19 cellular contexts compared by ENCODE assay signal in the genomic region with DNA sequence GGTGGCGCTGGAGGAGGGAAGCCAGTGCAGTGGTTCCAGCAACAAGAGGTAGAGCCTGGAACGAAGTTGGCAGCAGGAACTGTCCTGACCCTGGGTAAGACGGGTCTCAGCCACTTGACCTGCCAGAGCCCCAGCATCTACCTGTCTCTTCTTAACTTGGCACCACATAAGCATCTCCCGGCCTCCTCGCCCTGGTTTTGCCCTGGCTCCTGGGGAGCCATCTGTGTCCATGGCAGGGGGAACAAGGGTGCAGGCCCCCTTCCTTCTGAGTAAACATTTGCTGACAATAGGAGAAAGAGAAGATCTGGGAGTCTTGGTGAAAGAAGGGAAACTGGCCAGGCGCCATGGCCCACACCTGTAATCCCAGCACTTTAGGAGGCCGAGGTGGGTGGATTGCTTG. TPM values are rescaled to one million over a fixed set of nuclear protein-coding genes. Genes with fewer than 3 reads are reported as not detected.
"Had no signal": no experiment of that assay in that cellular context is flagged by ENCODE, and none has a peak within 500 bp of the region (broad histone marks: within the 10 kb centered on the region; RNA-seq: fewer than 3 reads in every experiment).

No MANE protein-coding gene starts in this region.

- ATAC-seq: activated CD8-positive, alpha-beta T cell treated with anti-CD3 and anti-CD28 coated beads for 36 hours; activated T-helper 17 cell treated with anti-CD3 and anti-CD28 coated beads, Interleukin-2, amount 50 U/mL, for 72 hours; gastroesophageal sphincter; mucosa of descending colon; naive thymus-derived CD4-positive, alpha-beta T cell; T-cell had no signal

- H3K27ac Mint-ChIP-seq: activated CD8-positive, alpha-beta T cell treated with anti-CD3 and anti-CD28 coated beads for 36 hours; activated naive CD4-positive, alpha-beta T cell treated with anti-CD3 and anti-CD28 coated beads, Interleukin-2, amount 10 ng/mL, durations not matched to agents 7 days and 5 days; activated T-helper 17 cell treated with anti-CD3 and anti-CD28 coated beads, Interleukin-2, amount 50 U/mL, for 72 hours had no signal

- H3K9me3 Mint-ChIP-seq: activated CD8-positive, alpha-beta T cell treated with anti-CD3 and anti-CD28 coated beads for 36 hours; activated naive CD4-positive, alpha-beta T cell treated with anti-CD3 and anti-CD28 coated beads, Interleukin-2, amount 10 ng/mL, durations not matched to agents 7 days and 5 days; activated T-helper 17 cell treated with anti-CD3 and anti-CD28 coated beads, Interleukin-2, amount 50 U/mL, for 72 hours; naive thymus-derived CD4-positive, alpha-beta T cell; T-cell had no signal

- H3K36me3 Mint-ChIP-seq: activated naive CD4-positive, alpha-beta T cell treated with anti-CD3 and anti-CD28 coated beads, Interleukin-2, amount 10 ng/mL, durations not matched to agents 7 days and 5 days; naive thymus-derived CD4-positive, alpha-beta T cell; T-cell had no signal

- H3K4me1 Mint-ChIP-seq: activated naive CD4-positive, alpha-beta T cell treated with anti-CD3 and anti-CD28 coated beads, Interleukin-2, amount 10 ng/mL, durations not matched to agents 7 days and 5 days; activated T-helper 17 cell treated with anti-CD3 and anti-CD28 coated beads, Interleukin-2, amount 50 U/mL, for 72 hours; naive thymus-derived CD4-positive, alpha-beta T cell; T-cell had no signal

- H3K4me3 Mint-ChIP-seq: activated CD8-positive, alpha-beta T cell treated with anti-CD3 and anti-CD28 coated beads for 36 hours; activated naive CD4-positive, alpha-beta T cell treated with anti-CD3 and anti-CD28 coated beads, Interleukin-2, amount 10 ng/mL, durations not matched to agents 7 days and 5 days; activated T-helper 17 cell treated with anti-CD3 and anti-CD28 coated beads, Interleukin-2, amount 50 U/mL, for 72 hours; naive thymus-derived CD4-positive, alpha-beta T cell; T-cell had no signal

- H3K4me1 ChIP-seq: adrenal gland had no signal

- DNase-seq: activated CD4-positive, alpha-beta T cell treated with anti-CD3 and anti-CD28 coated beads for 4 hours; activated CD8-positive, alpha-beta T cell treated with anti-CD3 and anti-CD28 coated beads for 36 hours; activated naive CD4-positive, alpha-beta T cell treated with anti-CD3 and anti-CD28 coated beads, Interleukin-2, amount 10 ng/mL, durations not matched to agents 7 days and 5 days; erythroblast; mammary epithelial cell; mucosa of descending colon; naive thymus-derived CD4-positive, alpha-beta T cell; small intestine; stimulated activated CD4-positive, alpha-beta T cell treated with anti-CD3 and anti-CD28 coated beads, Interleukin-4, amount 100 ng/mL, for 4 hours; stimulated activated CD8-positive, alpha-beta memory T cell treated with anti-CD3 and anti-CD28 coated beads, Interleukin-4, amount 100 ng/mL, for 48 hours; stimulated activated naive CD4-positive, alpha-beta T cell treated with Interleukin-2 at 50 U/mL for 16 hours; substantia nigra; trophoblast cell had no signal

- H3K9me3 ChIP-seq: adrenal gland, gastroesophageal sphincter, mucosa of descending colon had no signal

- H3K27me3 Mint-ChIP-seq: activated CD8-positive, alpha-beta T cell treated with anti-CD3 and anti-CD28 coated beads for 36 hours; activated T-helper 17 cell treated with anti-CD3 and anti-CD28 coated beads, Interleukin-2, amount 50 U/mL, for 72 hours had no signal

- H3K36me3 ChIP-seq: adrenal gland, cardiac muscle cell, gastroesophageal sphincter had no signal

- H3K27me3 ChIP-seq: adrenal gland, cardiac muscle cell, dorsolateral prefrontal cortex, gastroesophageal sphincter had no signal

- H3K27ac ChIP-seq: adrenal gland, cardiac muscle cell, dorsolateral prefrontal cortex, gastroesophageal sphincter had no signal

- H3K4me3 ChIP-seq: adrenal gland, cardiac muscle cell, dorsolateral prefrontal cortex, gastroesophageal sphincter, mucosa of descending colon had no signal

RNA-seq across cellular contexts. Expression of a gene that starts 12.8 kb away (rescaled TPM):
- total RNA-seq: activated CD8-positive, alpha-beta T cell treated with anti-CD3 and anti-CD28 coated beads for 36 hours; activated T-helper 17 cell treated with anti-CD3 and anti-CD28 coated beads, Interleukin-2, amount 50 U/mL, for 72 hours had no signal

RNA-seq across cellular contexts. Expression of a gene that starts 41.2 kb away (rescaled TPM):
- total RNA-seq: activated CD8-positive, alpha-beta T cell treated with anti-CD3 and anti-CD28 coated beads for 36 hours; activated T-helper 17 cell treated with anti-CD3 and anti-CD28 coated beads, Interleukin-2, amount 50 U/mL, for 72 hours had no signal
